36 cellular contexts compared by ENCODE assay signal in the genomic region with DNA sequence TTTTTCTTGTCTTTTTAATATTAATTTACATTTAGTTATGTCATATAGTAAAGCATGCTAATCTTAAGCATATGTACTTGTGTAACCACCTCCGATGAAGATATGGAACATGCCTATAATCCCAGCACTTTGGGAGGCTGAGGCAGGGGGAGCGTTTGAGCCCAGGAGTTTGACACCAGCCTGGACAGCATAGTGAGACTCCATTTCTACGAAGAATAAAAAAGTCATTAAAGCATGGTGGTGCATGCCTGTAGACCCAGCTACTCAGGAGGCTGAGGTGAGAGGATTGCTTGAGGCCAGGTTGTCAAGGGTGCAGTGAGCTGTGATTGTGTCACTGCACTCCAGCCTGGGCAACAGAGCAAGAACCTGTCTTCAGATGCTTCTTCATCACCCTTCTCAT.
"Had no signal": no experiment of that assay in that cellular context is flagged by ENCODE, and none has a peak within 500 bp of the region (broad histone marks: within the 10 kb centered on the region; RNA-seq: fewer than 3 reads in every experiment).

No MANE protein-coding gene starts in this region.

- H3K36me3 ChIP-seq: MG63 had no signal

- H3K9ac ChIP-seq: KMS-11 had no signal

- H3K9me3 ChIP-seq: MG63 had no signal

- H3K4me3 ChIP-seq: MG63 had no signal

- DNase-seq: Karpas-422, Kasumi-1, MG63, MM.1S, MV-4-11, NCI-H1048, NCI-H1092, NCI-H1092 treated with DMSO at 0.1 percent for 48 hours, NCI-H1105, NCI-H1105 treated with DMSO at 0.1 percent for 48 hours, NCI-H1417, NCI-H1417 treated with DMSO at 0.1 percent for 48 hours, NCI-H1436, NCI-H1436 treated with DMSO at 0.1 percent for 48 hours, NCI-H146, NCI-H1694, NCI-H1694 treated with DMSO at 0.1 percent for 48 hours, NCI-H187, NCI-H187 treated with DMSO at 0.1 percent for 48 hours, NCI-H1930, NCI-H2029, NCI-H2029 treated with DMSO at 0.1 percent for 48 hours, NCI-H2081, NCI-H2081 treated with DMSO at 0.1 percent for 48 hours, NCI-H2107, NCI-H2171, NCI-H2171 treated with DMSO at 0.1 percent for 48 hours, NCI-H2227 treated with DMSO at 0.1 percent for 48 hours, NCI-H226, NCI-H345, NCI-H446, NCI-H446 treated with DMSO at 0.1 percent for 48 hours, NCI-H510A, NCI-H510A treated with DMSO at 0.1 percent for 48 hours, NCI-H524 had no signal

- H3K27ac ChIP-seq: KMS-11 had no signal

- H3K27me3 ChIP-seq: MG63 had no signal

- H3K4me2 ChIP-seq: KMS-11 had no signal
